12 cellular contexts compared by ENCODE assay signal in the genomic region with DNA sequence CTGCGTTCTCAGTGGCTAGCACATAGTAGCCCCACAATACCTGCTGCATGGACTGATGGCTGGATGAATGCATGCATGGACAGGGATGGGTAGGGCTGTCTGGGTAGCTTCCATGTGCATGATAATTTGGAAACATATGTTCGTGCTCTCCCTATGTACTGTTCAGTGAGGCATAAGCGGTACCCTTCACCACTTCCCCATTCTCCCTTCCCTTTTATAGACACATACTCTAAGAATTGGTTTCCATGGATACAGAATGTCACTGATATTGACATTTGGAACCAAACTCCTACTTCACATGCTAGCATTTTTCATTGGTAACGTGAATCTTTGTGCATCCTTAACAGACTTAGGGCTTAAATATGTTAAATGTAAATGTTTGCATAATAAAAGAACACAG. TPM values are rescaled to one million over a fixed set of nuclear protein-coding genes. Genes with fewer than 3 reads are reported as not detected.
DNase-seq lines count a peak whose midpoint lies in the region; ATAC-seq and TF ChIP-seq lines count a peak whose summit lies in the region.
"Had no signal": no experiment of that assay in that cellular context is flagged by ENCODE, and none has a peak within 500 bp of the region (broad histone marks: within the 10 kb centered on the region; RNA-seq: fewer than 3 reads in every experiment).

No MANE protein-coding gene starts in this region.

- intact Hi-C loops in A673 (cut with micrococcal nuclease; ENCODE audit: unreplicated experiment): no loop called here

- H3K27me3 ChIP-seq in GM06990 (replicated peaks; ENCODE audit: control insufficient read depth, insufficient read depth, low read length) (no peaks in the 10 kb centered on the region), A673 (replicated peaks; ENCODE audit: insufficient read depth, low read depth, low read length, poor library complexity) (no peaks in the 10 kb centered on the region)

- no peaks in the 10 kb centered on the region for H3K4me1 ChIP-seq in A673 (ENCODE audit: insufficient read depth, low read length, poor library complexity, severe bottlenecking)

- peak; percentile 41 for ATAC-seq in GM21447 (IDR thresholded peaks at IDR 0.05; ENCODE audit: unreplicated experiment)
- peak; percentile 58 for ATAC-seq in HG03175 (IDR thresholded peaks at IDR 0.05; ENCODE audit: unreplicated experiment)
- no peak for ATAC-seq in activated CD8-positive, alpha-beta T cell treated with anti-CD3 and anti-CD28 coated beads, Interleukin-2, amount 10 ng/mL, durations not matched to agents 7 days and 5 days
- ATAC-seq: WTC11 had no signal

- TF ChIP-seq CTCF in GM06990 (IDR thresholded peaks at IDR 0.05; ENCODE audit: insufficient read depth, low read length, poor library complexity, severe bottlenecking) (no peak), A673 (conservative IDR thresholded peaks at IDR 0.05; ENCODE audit: low read depth, low read length) (no peak)

- no peaks in the 10 kb centered on the region for H3K9me3 ChIP-seq in A673 (ENCODE audit: low read depth, low read length, poor library complexity, severe bottlenecking)

- BruUV-seq in A673 (replicated peaks; lab: Mats Ljungman, UMichigan): no TSS peak

- H3K27me3 Mint-ChIP-seq in activated CD8-positive, alpha-beta T cell treated with anti-CD3 and anti-CD28 coated beads, Interleukin-2, amount 10 ng/mL, durations not matched to agents 7 days and 5 days (ENCODE audit: low read depth): no peaks in the 10 kb centered on the region

- H3K4me3 ChIP-seq in GM06990 (replicated peaks; ENCODE audit: low read depth, low read length) (no peak overlapping the region), A673 (ENCODE audit: low read depth, low read length, poor library complexity, severe bottlenecking) (no peak overlapping the region)

- no peak overlapping the region for H3K27ac Mint-ChIP-seq in activated CD8-positive, alpha-beta T cell treated with anti-CD3 and anti-CD28 coated beads, Interleukin-2, amount 10 ng/mL, durations not matched to agents 7 days and 5 days
- H3K27ac Mint-ChIP-seq: WTC11 had no signal

- DNase-seq in GM06990 (ENCODE audit: extremely low read depth, insufficient read length): peak; percentile 37
- peak; percentile 57 for DNase-seq in SIG-M5 (lab: John Stamatoyannopoulos, UW)
- no peak for DNase-seq in A673 (ENCODE audit: low spot score)
- DNase-seq in NK-92 (lab: John Stamatoyannopoulos, UW; ENCODE audit: unreplicated experiment): no peak
- no peak for DNase-seq in activated CD8-positive, alpha-beta T cell treated with anti-CD3 and anti-CD28 coated beads, Interleukin-2, amount 10 ng/mL, durations not matched to agents 7 days and 5 days
- no peak for DNase-seq in activated CD4-positive, alpha-beta T cell treated with anti-CD3 and anti-CD28 coated beads, Interleukin-2, amount 50 U/mL, for 4 hours
- DNase-seq: activated effector memory CD4-positive, alpha-beta T cell treated with Interleukin-2 at 50 U/mL for 16 hours; NCI-H187 treated with DMSO at 0.1 percent for 48 hours; small intestine had no signal

- H3K36me3 ChIP-seq in GM06990 (ENCODE audit: control insufficient read depth, insufficient read depth, low read length): no peaks in the 10 kb centered on the region
- H3K36me3 ChIP-seq in A673 (ENCODE audit: insufficient read depth, low read length, poor library complexity, severe bottlenecking): no peaks in the 10 kb centered on the region

- POLR2A ChIA-PET in A673 (lab: Charles Lee; ENCODE audit: low non-redundant PET): no interaction called here
- POLR2A ChIA-PET in activated CD8-positive, alpha-beta T cell treated with anti-CD3 and anti-CD28 coated beads, Interleukin-2, amount 10 ng/mL, durations not matched to agents 7 days and 5 days (lab: Charles Lee): no interaction called here

- H3K36me3 Mint-ChIP-seq in activated CD8-positive, alpha-beta T cell treated with anti-CD3 and anti-CD28 coated beads, Interleukin-2, amount 10 ng/mL, durations not matched to agents 7 days and 5 days (ENCODE audit: low read depth): no peaks in the 10 kb centered on the region

- H3K9me3 Mint-ChIP-seq in activated CD8-positive, alpha-beta T cell treated with anti-CD3 and anti-CD28 coated beads, Interleukin-2, amount 10 ng/mL, durations not matched to agents 7 days and 5 days (ENCODE audit: insufficient read depth): no peaks in the 10 kb centered on the region

- no peak overlapping the region for H3K4me3 Mint-ChIP-seq in activated CD8-positive, alpha-beta T cell treated with anti-CD3 and anti-CD28 coated beads, Interleukin-2, amount 10 ng/mL, durations not matched to agents 7 days and 5 days
- H3K4me3 Mint-ChIP-seq: WTC11 had no signal

- CTCF ChIA-PET in A673 (lab: Charles Lee): no interaction called here
- CTCF ChIA-PET in activated CD8-positive, alpha-beta T cell treated with anti-CD3 and anti-CD28 coated beads, Interleukin-2, amount 10 ng/mL, durations not matched to agents 7 days and 5 days (lab: Charles Lee): no interaction called here

- no peak overlapping the region for H3K27ac ChIP-seq in A673 (ENCODE audit: low read depth, low read length, poor library complexity, severe bottlenecking)

- peaks cover 4% of the 10 kb centered on the region for H3K4me1 Mint-ChIP-seq in activated CD8-positive, alpha-beta T cell treated with anti-CD3 and anti-CD28 coated beads, Interleukin-2, amount 10 ng/mL, durations not matched to agents 7 days and 5 days (ENCODE audit: low read depth)

RNA-seq across cellular contexts. Expression of a gene that starts 20.4 kb away (rescaled TPM):
- 16.5 and 18.4 TPM in 2 replicates for total RNA-seq in A673 (2021)
- total RNA-seq in activated CD8-positive, alpha-beta T cell treated with anti-CD3 and anti-CD28 coated beads, Interleukin-2, amount 10 ng/mL, durations not matched to agents 7 days and 5 days: 1 to 10 TPM; 3.8 to 4.6 TPM

Comparison
In these comparisons a context has a peak if more than half of its experiments do, and no peak if none do; other contexts are left out.
1. DNase-seq: peak in GM06990 (single experiment) and SIG-M5 (single experiment); none in A673 (single experiment), NK-92 (single experiment), activated CD8-positive, alpha-beta T cell treated with anti-CD3 and anti-CD28 coated beads, Interleukin-2, amount 10 ng/mL, durations not matched to agents 7 days and 5 days (single experiment) and activated CD4-positive, alpha-beta T cell treated with anti-CD3 and anti-CD28 coated beads, Interleukin-2, amount 50 U/mL, for 4 hours (0 of 2).